ENCODE assay signal across 1 cellular context in genomic region chrX:132023117-132023895, GRCh38.
TF ChIP-seq lines count a peak whose summit lies in the region.

Gene STK26, plus strand, starts transcription at chrX:132023302. Its CDS starts 316 bp downstream, at chrX:132023618.

TF ChIP-seq in K562, 482 proteins besides CTCF, POLR2A, EP300 and RAD21 (continued from another document and continues in another):
- TF ChIP-seq TSHZ1 (CRISPR knock-in tag; IDR thresholded peaks at IDR 0.05) = no peak
- no peak for TF ChIP-seq NR1H2 (CRISPR knock-in tag; IDR thresholded peaks at IDR 0.05)
- TF ChIP-seq MTA3 (IDR thresholded peaks at IDR 0.05; ENCODE audit: borderline replicate concordance) = 0 out of 2 replicates have a peak, but pooled peaks have one; percentile 66
- TF ChIP-seq ZNF740 (CRISPR knock-in tag; IDR thresholded peaks at IDR 0.05) = no peak
- TF ChIP-seq ZNF740 (tag; IDR thresholded peaks at IDR 0.05) = no peak
- TF ChIP-seq RUNX1 (IDR thresholded peaks at IDR 0.05; ENCODE audit: low read depth) = no peak
- peak; percentile 45 for TF ChIP-seq FUS (optimal IDR thresholded peaks at IDR 0.05; ENCODE audit: low read depth, low read length)
- peak; percentile 3 to 75; a peak in 2 of 4 replicates for TF ChIP-seq NONO (IDR thresholded peaks at IDR 0.05; ENCODE audit: low read depth in 2 of 2, low read length in 1 of 2)
- no peak for TF ChIP-seq NUFIP1 (IDR thresholded peaks at IDR 0.05; ENCODE audit: partially characterized antibody)
- no peak for TF ChIP-seq PURB (CRISPR knock-in tag; IDR thresholded peaks at IDR 0.05; ENCODE audit: low read depth)
- no peak for TF ChIP-seq POLR3G (IDR thresholded peaks at IDR 0.05; ENCODE audit: extremely low read depth, insufficient read length, insufficient replicate concordance)
- no peak for TF ChIP-seq ZNF253 (CRISPR knock-in tag; conservative IDR thresholded peaks at IDR 0.05)
- TF ChIP-seq TCF7 (IDR thresholded peaks at IDR 0.05; ENCODE audit: borderline replicate concordance) = no peak
- TF ChIP-seq ARID3A (IDR thresholded peaks at IDR 0.05; ENCODE audit: borderline replicate concordance, low read depth, low read length) = no peak
- no peak for TF ChIP-seq SRSF7 (optimal IDR thresholded peaks at IDR 0.05; ENCODE audit: low read depth, low read length)
- no peak for TF ChIP-seq DEAF1 (CRISPR knock-in tag; IDR thresholded peaks at IDR 0.05)
- TF ChIP-seq ZFP91 (CRISPR knock-in tag; IDR thresholded peaks at IDR 0.05) = no peak
- TF ChIP-seq SMAD1 (IDR thresholded peaks at IDR 0.05; ENCODE audit: low read depth, low read length, partially characterized antibody) = no peak
- TF ChIP-seq HNRNPLL (IDR thresholded peaks at IDR 0.05; ENCODE audit: low read depth, low read length, poor library complexity, severe bottlenecking) = peak; percentile 54
- no peak for TF ChIP-seq NR2C2 (CRISPR knock-in tag; IDR thresholded peaks at IDR 0.05)
- TF ChIP-seq NR2C2 (tag; IDR thresholded peaks at IDR 0.05) = no peak
- no peak for TF ChIP-seq ZNF449 (CRISPR knock-in tag; IDR thresholded peaks at IDR 0.05)
- TF ChIP-seq ZNF589 (CRISPR knock-in tag; IDR thresholded peaks at IDR 0.05; ENCODE audit: low read depth) = no peak
- no peak for TF ChIP-seq ARNT (IDR thresholded peaks at IDR 0.05)
- no peak for TF ChIP-seq E2F4 (CRISPR knock-in tag; IDR thresholded peaks at IDR 0.05; ENCODE audit: low read depth)
- no peak for TF ChIP-seq STAT5A (IDR thresholded peaks at IDR 0.05; ENCODE audit: borderline replicate concordance, low read length)
- TF ChIP-seq ZNF121 (CRISPR knock-in tag; conservative IDR thresholded peaks at IDR 0.05) = no peak
- TF ChIP-seq GTF3C2 (IDR thresholded peaks at IDR 0.05; ENCODE audit: borderline replicate concordance, extremely low read depth, insufficient read length) = no peak
- no peak for TF ChIP-seq HMG20B (CRISPR knock-in tag; IDR thresholded peaks at IDR 0.05)
- peak; percentile 31 to 62; a peak in 2 of 4 replicates for TF ChIP-seq UBTF (IDR thresholded peaks at IDR 0.05; ENCODE audit: borderline replicate concordance in 1 of 2, low read depth in 2 of 2, low read length in 2 of 2)
